ENCODE assay signal across 15 cellular contexts in genomic region chr6:28841290-28841689, GRCh38.
DNase-seq lines count a peak whose midpoint lies in the region; ATAC-seq and TF ChIP-seq lines count a peak whose summit lies in the region.
"Had no signal": no experiment of that assay in that cellular context is flagged by ENCODE, and none has a peak within 500 bp of the region (broad histone marks: within the 10 kb centered on the region; RNA-seq: fewer than 3 reads in every experiment).

No MANE protein-coding gene starts in this region.

- no peak overlapping the region for H3K27ac Mint-ChIP-seq in progenitor cell of endocrine pancreas
- H3K27ac Mint-ChIP-seq: activated T-cell treated with anti-CD3 and anti-CD28 coated beads, Interleukin-2, amount 50 U/mL, for 24 hours had no signal

- H3K4me1 ChIP-seq in sigmoid colon, result peaks cover 0 to 16% (median 11%) of the 10 kb centered on the region in 4 donors
- H3K4me1 ChIP-seq: uterus had no signal

- H3K27me3 Mint-ChIP-seq in progenitor cell of endocrine pancreas, result peaks cover 18% of the 10 kb centered on the region

- DNase-seq in NCI-H82 (lab: John Stamatoyannopoulos, UW) (peak; percentile 54), NCI-H82 treated with DMSO at 0.1 percent for 48 hours (lab: John Stamatoyannopoulos, UW; ENCODE audit: unreplicated experiment) (no peak), M059J (ENCODE audit: low read depth) (peak; percentile 27), progenitor cell of endocrine pancreas (ENCODE audit: low spot score, unreplicated experiment) (no peak), globus pallidus (ENCODE audit: low spot score) (no peak), left colon (no peak), sigmoid colon (no peak)
- DNase-seq: activated CD4-positive, alpha-beta T cell treated with anti-CD3 and anti-CD28 coated beads, Interleukin-2, amount 50 U/mL, for 4 hours; activated T-cell treated with anti-CD3 and anti-CD28 coated beads, Interleukin-2, amount 50 U/mL, for 24 hours; heart left ventricle; islet precursor cell; NCI-H1092; uterus had no signal

- intact Hi-C loops in left colon (cut with DNase I, micrococcal nuclease), result no loop called here
- intact Hi-C loops in sigmoid colon (cut with DNase I), result no loop called here

- no peaks in the 10 kb centered on the region for H3K36me3 ChIP-seq in sigmoid colon
- H3K36me3 ChIP-seq: heart left ventricle, uterus had no signal

- H3K9me3 Mint-ChIP-seq in progenitor cell of endocrine pancreas (ENCODE audit: low read depth), result no peaks in the 10 kb centered on the region
- H3K9me3 Mint-ChIP-seq: activated naive CD4-positive, alpha-beta T cell treated with anti-CD3 and anti-CD28 coated beads, Interleukin-2, amount 50 U/mL, for 24 hours; activated T-cell treated with anti-CD3 and anti-CD28 coated beads, Interleukin-2, amount 50 U/mL, for 24 hours had no signal

- no peak overlapping the region for H3K27ac ChIP-seq in VCaP
- H3K27ac ChIP-seq in sigmoid colon, result no peak overlapping the region
- H3K27ac ChIP-seq: heart left ventricle, uterus had no signal

- peaks cover 0 to 21% (median 4%) of the 10 kb centered on the region in 3 donors for H3K27me3 ChIP-seq in sigmoid colon

- no peaks in the 10 kb centered on the region for H3K9me3 ChIP-seq in sigmoid colon
- H3K9me3 ChIP-seq: heart left ventricle, uterus had no signal

- TF ChIP-seq EP300 in sigmoid colon (IDR thresholded peaks at IDR 0.05), result no peak

- TF ChIP-seq CTCF in VCaP (conservative IDR thresholded peaks at IDR 0.05) (peak; percentile 45), progenitor cell of endocrine pancreas (IDR thresholded peaks at IDR 0.05; ENCODE audit: unreplicated experiment) (peak; percentile 36), sigmoid colon (IDR thresholded peaks at IDR 0.05) (no peak)

- 64 to 69% methylated on average over 3 of the region's 3 CpGs for WGBS in sigmoid colon, 2 donors

- no peak for TF ChIP-seq POLR2A in sigmoid colon (IDR thresholded peaks at IDR 0.05)

- no peaks in the 10 kb centered on the region for H3K36me3 Mint-ChIP-seq in progenitor cell of endocrine pancreas (ENCODE audit: insufficient read depth)
- H3K36me3 Mint-ChIP-seq: activated naive CD4-positive, alpha-beta T cell treated with anti-CD3 and anti-CD28 coated beads, Interleukin-2, amount 50 U/mL, for 24 hours had no signal

- peaks cover 7% of the 10 kb centered on the region for H3K4me1 Mint-ChIP-seq in progenitor cell of endocrine pancreas (ENCODE audit: low read depth)

- no peak for ATAC-seq in left colon
- ATAC-seq: heart left ventricle had no signal

- no peak overlapping the region for H3K4me3 Mint-ChIP-seq in progenitor cell of endocrine pancreas (ENCODE audit: low read depth)
- H3K4me3 Mint-ChIP-seq: activated naive CD4-positive, alpha-beta T cell treated with anti-CD3 and anti-CD28 coated beads, Interleukin-2, amount 50 U/mL, for 24 hours; activated T-cell treated with anti-CD3 and anti-CD28 coated beads, Interleukin-2, amount 50 U/mL, for 24 hours had no signal

- no peak overlapping the region for H3K4me3 ChIP-seq in sigmoid colon
- H3K4me3 ChIP-seq: heart left ventricle, uterus had no signal

Comparison
In these comparisons a context has a peak if more than half of its experiments do, and no peak if none do; other contexts are left out.
1. DNase-seq: peak in NCI-H82 (single experiment) and M059J (single experiment); none in NCI-H82 treated with DMSO at 0.1 percent for 48 hours (single experiment), progenitor cell of endocrine pancreas (single experiment), globus pallidus (single experiment), left colon (0 of 2) and sigmoid colon (single experiment).
2. CTCF ChIP-seq: peak in VCaP (single experiment) and progenitor cell of endocrine pancreas (single experiment); none in sigmoid colon (0 of 4).